In the genomic region with DNA sequence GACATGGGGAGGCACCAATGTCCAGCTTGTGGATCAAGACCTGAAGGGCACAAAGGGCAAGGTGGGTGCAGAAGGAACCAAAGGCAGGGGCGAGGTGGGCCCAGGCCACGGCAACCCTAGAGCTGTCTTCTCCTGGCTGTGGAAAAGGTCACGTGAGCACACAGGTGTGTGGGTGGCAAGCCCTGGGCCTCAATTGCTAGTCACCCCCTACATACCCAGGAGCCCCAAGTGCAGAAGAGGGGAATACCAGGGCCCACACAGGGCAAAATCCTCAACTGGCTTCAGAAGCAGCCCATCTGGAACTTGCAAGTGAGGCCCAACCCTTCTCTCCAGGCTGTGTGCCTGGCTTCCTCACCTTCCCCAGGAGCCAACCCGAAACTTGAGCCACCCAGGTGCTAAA, we compare ENCODE assay signal across 9 cellular contexts. TPM values are rescaled to one million over a fixed set of nuclear protein-coding genes. Genes with fewer than 3 reads are reported as not detected.
DNase-seq lines count a peak whose midpoint lies in the region; ATAC-seq, FAIRE-seq and TF ChIP-seq lines count a peak whose summit lies in the region.
"Had no signal": no experiment of that assay in that cellular context is flagged by ENCODE, and none has a peak within 500 bp of the region (broad histone marks: within the 10 kb centered on the region; RNA-seq: fewer than 3 reads in every experiment).

No MANE protein-coding gene starts in this region.

- H3K36me3 ChIP-seq in HUES6 (ENCODE audit: control insufficient read depth, insufficient read depth, low read length) (peaks cover 31% of the 10 kb centered on the region), kidney (ENCODE audit: control insufficient read depth in 1 of 2, insufficient read depth in 2 of 2, low read length in 2 of 2) (peaks cover 11 to 26% of the 10 kb centered on the region in 2 donors)

- H3K4me1 ChIP-seq in HUES6 (ENCODE audit: control insufficient read depth, insufficient read depth, low read length) (peaks cover 63% of the 10 kb centered on the region), kidney (ENCODE audit: control insufficient read depth in 1 of 2, insufficient read depth in 1 of 2, low read depth in 1 of 2, low read length in 2 of 2) (peaks cover 22 to 49% of the 10 kb centered on the region in 2 donors)

- peaks cover 86% of the 10 kb centered on the region for H3K36me3 Mint-ChIP-seq in activated T-cell treated with anti-CD3 and anti-CD28 coated beads, Interleukin-2, amount 50 U/mL, for 24 hours (ENCODE audit: low read depth)

- no peak for TF ChIP-seq CTCF in kidney (IDR thresholded peaks at IDR 0.05; ENCODE audit: borderline replicate concordance, extremely low read depth, insufficient read depth)

- H3K9me3 ChIP-seq in HUES6 (ENCODE audit: control insufficient read depth, insufficient read depth, low read depth, low read length) (no peaks in the 10 kb centered on the region), kidney (ENCODE audit: control insufficient read depth in 1 of 2, low read length in 2 of 2) (no peaks in the 10 kb centered on the region)

- peaks cover 87% of the 10 kb centered on the region for H3K4me1 Mint-ChIP-seq in activated T-cell treated with anti-CD3 and anti-CD28 coated beads, Interleukin-2, amount 50 U/mL, for 24 hours (ENCODE audit: low read depth)

- H3K27ac Mint-ChIP-seq in activated T-cell treated with anti-CD3 and anti-CD28 coated beads, Interleukin-2, amount 50 U/mL, for 24 hours, result peak overlapping the region; percentile 98

- H3K9ac ChIP-seq in HUES6 (ENCODE audit: low read length) (peak overlapping the region; percentile 9), kidney (ENCODE audit: low read length in 2 of 2) (peak overlapping the region in 1 of 2 donors; percentile 23)

- H3K9me3 Mint-ChIP-seq in activated T-cell treated with anti-CD3 and anti-CD28 coated beads, Interleukin-2, amount 50 U/mL, for 24 hours, result no peaks in the 10 kb centered on the region

- no peak for FAIRE-seq in kidney (lab: Jason Lieb, UNC)
- no peak for FAIRE-seq in HTR-8/SVneo (lab: Jason Lieb, UNC)

- H3K27me3 Mint-ChIP-seq in activated T-cell treated with anti-CD3 and anti-CD28 coated beads, Interleukin-2, amount 50 U/mL, for 24 hours, result no peaks in the 10 kb centered on the region

- H3K4me3 ChIP-seq in HUES6 (ENCODE audit: low read depth, low read length) (no peak overlapping the region), kidney (ENCODE audit: low read length in 2 of 2) (no peak overlapping the region)

- H3K27me3 ChIP-seq in HUES6 (ENCODE audit: control insufficient read depth, insufficient read depth, low read length), result no peaks in the 10 kb centered on the region

- DNase-seq in activated T-cell treated with anti-CD3 and anti-CD28 coated beads, Interleukin-2, amount 50 U/mL, for 24 hours, result peak; percentile 78
- DNase-seq in kidney, result no peak
- DNase-seq in stimulated activated CD8-positive, alpha-beta memory T cell treated with anti-CD3 and anti-CD28 coated beads, Interleukin-15, amount 100 ng/mL, for 48 hours (ENCODE audit: low read depth in 2 of 2), result peak; percentile 59 to 68
- DNase-seq in HTR-8/SVneo (ENCODE audit: insufficient read length, low spot score), result no peak
- no peak for DNase-seq in NCI-H748 (lab: John Stamatoyannopoulos, UW; ENCODE audit: unreplicated experiment)
- DNase-seq: NCI-H187 treated with DMSO at 0.1 percent for 48 hours had no signal

- peak overlapping the region; percentile 6; the same call in 1 of the 2 replicates for H3K27ac ChIP-seq in HUES6 (ENCODE audit: low read depth, low read length)
- H3K27ac ChIP-seq in kidney (ENCODE audit: low read depth in 2 of 2, low read length in 2 of 2), result peak overlapping the region; percentile 86 to 90

- ATAC-seq in HG03108 (IDR thresholded peaks at IDR 0.05; ENCODE audit: unreplicated experiment) (no peak), HG02798 (IDR thresholded peaks at IDR 0.05; ENCODE audit: poor library complexity, unreplicated experiment) (no peak)

- H3K4me3 Mint-ChIP-seq in activated T-cell treated with anti-CD3 and anti-CD28 coated beads, Interleukin-2, amount 50 U/mL, for 24 hours, result peak overlapping the region; percentile 66

- intact Hi-C loops in kidney (cut with DNase I), result no loop called here

RNA-seq across cellular contexts. Expression of a gene that starts 25.6 kb away (rescaled TPM):
- total RNA-seq in kidney, result 41.5 TPM
- 33.1 TPM for polyA plus RNA-seq in kidney (ENCODE audit: insufficient read depth, low read depth, low replicate concordance)

RNA-seq across cellular contexts. Expression of a gene that starts 53.7 kb away (rescaled TPM):
- total RNA-seq in kidney, result 0.22 TPM
- polyA plus RNA-seq in kidney (ENCODE audit: insufficient read depth, low read depth, low replicate concordance), result 4.0 TPM

Comparison
In these comparisons a context has a peak if more than half of its experiments do, and no peak if none do; other contexts are left out.
1. DNase-seq: peak in activated T-cell treated with anti-CD3 and anti-CD28 coated beads, Interleukin-2, amount 50 U/mL, for 24 hours (single experiment) and stimulated activated CD8-positive, alpha-beta memory T cell treated with anti-CD3 and anti-CD28 coated beads, Interleukin-15, amount 100 ng/mL, for 48 hours (2 of 2); none in kidney (single experiment), HTR-8/SVneo (single experiment) and NCI-H748 (single experiment).